ENCODE assay signal across 2 cellular contexts in the genomic region with DNA sequence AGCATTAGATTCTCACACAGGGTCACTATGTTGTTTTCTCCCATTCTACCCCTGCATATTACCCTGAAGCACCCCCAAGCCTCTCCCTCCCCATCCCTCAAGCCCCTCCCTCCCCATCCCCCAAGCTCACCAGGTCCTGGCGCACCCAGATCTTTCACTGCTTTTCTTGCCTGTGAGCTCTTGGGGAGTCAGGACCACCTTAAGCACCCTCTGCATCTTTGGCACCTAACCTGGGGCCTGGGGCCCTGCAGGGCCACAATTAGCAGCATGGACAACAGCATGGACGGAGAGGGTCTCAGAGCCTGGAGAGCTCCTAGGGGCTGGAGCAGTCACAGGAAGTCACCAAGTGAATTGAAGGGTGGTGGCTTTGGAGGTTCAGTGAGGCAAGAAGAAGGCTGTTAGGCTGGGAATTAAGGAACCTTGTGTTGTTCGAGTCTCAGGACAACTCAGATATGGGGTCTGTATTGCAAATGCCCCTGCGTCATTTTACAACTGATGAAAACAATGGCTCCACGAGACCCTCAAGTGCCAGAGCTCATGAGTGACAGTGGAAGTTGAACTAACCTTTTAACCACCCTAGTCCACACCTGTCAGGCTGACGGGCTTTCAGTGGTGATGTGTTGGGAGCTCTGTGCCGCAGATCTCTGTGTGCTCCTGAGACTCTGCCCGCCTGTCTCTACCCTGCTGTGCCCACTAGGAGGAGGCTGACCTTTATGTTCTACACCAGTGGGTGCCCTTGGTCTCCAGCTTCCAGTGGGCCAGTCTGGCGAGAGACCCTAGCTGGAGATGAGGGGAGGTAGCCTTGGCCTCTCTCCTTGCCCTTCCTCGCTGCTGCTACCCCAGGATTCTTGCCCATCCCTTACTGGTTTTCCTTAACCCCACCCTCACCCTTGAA.
TF ChIP-seq lines count a peak whose summit lies in the region.

No MANE protein-coding gene starts in this region.

TF ChIP-seq in liver, 16 proteins besides CTCF, POLR2A, EP300 and RAD21 (continued from another document):
- TF ChIP-seq, protein P1, sequence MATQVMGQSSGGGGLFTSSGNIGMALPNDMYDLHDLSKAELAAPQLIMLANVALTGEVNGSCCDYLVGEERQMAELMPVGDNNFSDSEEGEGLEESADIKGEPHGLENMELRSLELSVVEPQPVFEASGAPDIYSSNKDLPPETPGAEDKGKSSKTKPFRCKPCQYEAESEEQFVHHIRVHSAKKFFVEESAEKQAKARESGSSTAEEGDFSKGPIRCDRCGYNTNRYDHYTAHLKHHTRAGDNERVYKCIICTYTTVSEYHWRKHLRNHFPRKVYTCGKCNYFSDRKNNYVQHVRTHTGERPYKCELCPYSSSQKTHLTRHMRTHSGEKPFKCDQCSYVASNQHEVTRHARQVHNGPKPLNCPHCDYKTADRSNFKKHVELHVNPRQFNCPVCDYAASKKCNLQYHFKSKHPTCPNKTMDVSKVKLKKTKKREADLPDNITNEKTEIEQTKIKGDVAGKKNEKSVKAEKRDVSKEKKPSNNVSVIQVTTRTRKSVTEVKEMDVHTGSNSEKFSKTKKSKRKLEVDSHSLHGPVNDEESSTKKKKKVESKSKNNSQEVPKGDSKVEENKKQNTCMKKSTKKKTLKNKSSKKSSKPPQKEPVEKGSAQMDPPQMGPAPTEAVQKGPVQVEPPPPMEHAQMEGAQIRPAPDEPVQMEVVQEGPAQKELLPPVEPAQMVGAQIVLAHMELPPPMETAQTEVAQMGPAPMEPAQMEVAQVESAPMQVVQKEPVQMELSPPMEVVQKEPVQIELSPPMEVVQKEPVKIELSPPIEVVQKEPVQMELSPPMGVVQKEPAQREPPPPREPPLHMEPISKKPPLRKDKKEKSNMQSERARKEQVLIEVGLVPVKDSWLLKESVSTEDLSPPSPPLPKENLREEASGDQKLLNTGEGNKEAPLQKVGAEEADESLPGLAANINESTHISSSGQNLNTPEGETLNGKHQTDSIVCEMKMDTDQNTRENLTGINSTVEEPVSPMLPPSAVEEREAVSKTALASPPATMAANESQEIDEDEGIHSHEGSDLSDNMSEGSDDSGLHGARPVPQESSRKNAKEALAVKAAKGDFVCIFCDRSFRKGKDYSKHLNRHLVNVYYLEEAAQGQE (IDR thresholded peaks at IDR 0.05) = no peak
- TF ChIP-seq, protein P2, sequence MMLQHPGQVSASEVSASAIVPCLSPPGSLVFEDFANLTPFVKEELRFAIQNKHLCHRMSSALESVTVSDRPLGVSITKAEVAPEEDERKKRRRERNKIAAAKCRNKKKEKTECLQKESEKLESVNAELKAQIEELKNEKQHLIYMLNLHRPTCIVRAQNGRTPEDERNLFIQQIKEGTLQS (IDR thresholded peaks at IDR 0.05) = no peak
- TF ChIP-seq TAF1 (conservative IDR thresholded peaks at IDR 0.05) (no peak), NR2F2 (IDR thresholded peaks at IDR 0.05) (no peak), EGR1 (IDR thresholded peaks at IDR 0.05; ENCODE audit: low read depth in 2 of 2) (no peak), YY1 (IDR thresholded peaks at IDR 0.05) (no peak)
- TF ChIP-seq, protein P3, sequence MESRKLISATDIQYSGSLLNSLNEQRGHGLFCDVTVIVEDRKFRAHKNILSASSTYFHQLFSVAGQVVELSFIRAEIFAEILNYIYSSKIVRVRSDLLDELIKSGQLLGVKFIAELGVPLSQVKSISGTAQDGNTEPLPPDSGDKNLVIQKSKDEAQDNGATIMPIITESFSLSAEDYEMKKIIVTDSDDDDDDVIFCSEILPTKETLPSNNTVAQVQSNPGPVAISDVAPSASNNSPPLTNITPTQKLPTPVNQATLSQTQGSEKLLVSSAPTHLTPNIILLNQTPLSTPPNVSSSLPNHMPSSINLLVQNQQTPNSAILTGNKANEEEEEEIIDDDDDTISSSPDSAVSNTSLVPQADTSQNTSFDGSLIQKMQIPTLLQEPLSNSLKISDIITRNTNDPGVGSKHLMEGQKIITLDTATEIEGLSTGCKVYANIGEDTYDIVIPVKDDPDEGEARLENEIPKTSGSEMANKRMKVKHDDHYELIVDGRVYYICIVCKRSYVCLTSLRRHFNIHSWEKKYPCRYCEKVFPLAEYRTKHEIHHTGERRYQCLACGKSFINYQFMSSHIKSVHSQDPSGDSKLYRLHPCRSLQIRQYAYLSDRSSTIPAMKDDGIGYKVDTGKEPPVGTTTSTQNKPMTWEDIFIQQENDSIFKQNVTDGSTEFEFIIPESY (IDR thresholded peaks at IDR 0.05) = no peak
- TF ChIP-seq, protein P4, sequence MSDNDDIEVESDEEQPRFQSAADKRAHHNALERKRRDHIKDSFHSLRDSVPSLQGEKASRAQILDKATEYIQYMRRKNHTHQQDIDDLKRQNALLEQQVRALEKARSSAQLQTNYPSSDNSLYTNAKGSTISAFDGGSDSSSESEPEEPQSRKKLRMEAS (IDR thresholded peaks at IDR 0.05) = no peak

TF ChIP-seq in HepG2, 621 proteins besides CTCF, POLR2A, EP300 and RAD21 (continued from another document):
- TF ChIP-seq, protein P5, sequence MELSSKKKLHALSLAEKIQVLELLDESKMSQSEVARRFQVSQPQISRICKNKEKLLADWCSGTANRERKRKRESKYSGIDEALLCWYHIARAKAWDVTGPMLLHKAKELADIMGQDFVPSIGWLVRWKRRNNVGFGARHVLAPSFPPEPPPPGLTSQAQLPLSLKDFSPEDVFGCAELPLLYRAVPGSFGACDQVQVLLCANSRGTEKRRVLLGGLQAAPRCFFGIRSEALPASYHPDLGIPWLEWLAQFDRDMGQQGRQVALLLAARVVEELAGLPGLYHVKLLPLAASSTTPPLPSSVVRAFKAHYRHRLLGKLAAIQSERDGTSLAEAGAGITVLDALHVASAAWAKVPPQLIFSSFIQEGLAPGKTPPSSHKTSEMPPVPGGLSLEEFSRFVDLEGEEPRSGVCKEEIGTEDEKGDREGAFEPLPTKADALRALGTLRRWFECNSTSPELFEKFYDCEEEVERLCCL (CRISPR knock-in tag; IDR thresholded peaks at IDR 0.05; ENCODE audit: borderline replicate concordance) = no peak
- TF ChIP-seq, protein P6, sequence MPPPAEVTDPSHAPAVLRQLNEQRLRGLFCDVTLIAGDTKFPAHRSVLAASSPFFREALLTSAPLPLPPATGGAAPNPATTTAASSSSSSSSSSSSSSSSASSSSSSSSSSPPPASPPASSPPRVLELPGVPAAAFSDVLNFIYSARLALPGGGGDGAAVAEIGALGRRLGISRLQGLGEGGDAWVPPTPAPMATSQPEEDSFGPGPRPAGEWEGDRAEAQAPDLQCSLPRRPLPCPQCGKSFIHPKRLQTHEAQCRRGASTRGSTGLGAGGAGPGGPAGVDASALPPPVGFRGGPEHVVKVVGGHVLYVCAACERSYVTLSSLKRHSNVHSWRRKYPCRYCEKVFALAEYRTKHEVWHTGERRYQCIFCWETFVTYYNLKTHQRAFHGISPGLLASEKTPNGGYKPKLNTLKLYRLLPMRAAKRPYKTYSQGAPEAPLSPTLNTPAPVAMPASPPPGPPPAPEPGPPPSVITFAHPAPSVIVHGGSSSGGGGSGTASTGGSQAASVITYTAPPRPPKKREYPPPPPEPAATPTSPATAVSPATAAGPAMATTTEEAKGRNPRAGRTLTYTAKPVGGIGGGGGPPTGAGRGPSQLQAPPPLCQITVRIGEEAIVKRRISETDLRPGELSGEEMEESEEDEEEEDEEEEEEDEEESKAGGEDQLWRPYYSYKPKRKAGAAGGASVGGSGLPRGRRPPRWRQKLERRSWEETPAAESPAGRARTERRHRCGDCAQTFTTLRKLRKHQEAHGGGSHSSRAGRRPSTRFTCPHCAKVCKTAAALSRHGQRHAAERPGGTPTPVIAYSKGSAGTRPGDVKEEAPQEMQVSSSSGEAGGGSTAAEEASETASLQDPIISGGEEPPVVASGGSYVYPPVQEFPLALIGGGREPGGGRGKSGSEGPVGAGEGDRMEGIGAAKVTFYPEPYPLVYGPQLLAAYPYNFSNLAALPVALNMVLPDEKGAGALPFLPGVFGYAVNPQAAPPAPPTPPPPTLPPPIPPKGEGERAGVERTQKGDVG (CRISPR knock-in tag; IDR thresholded peaks at IDR 0.05; ENCODE audit: borderline replicate concordance) = no peak
- TF ChIP-seq ZNF775 (CRISPR knock-in tag; IDR thresholded peaks at IDR 0.05; ENCODE audit: borderline replicate concordance) = no peak
- TF ChIP-seq NAIF1 (CRISPR knock-in tag; IDR thresholded peaks at IDR 0.05; ENCODE audit: borderline replicate concordance) = no peak
- TF ChIP-seq CHD4 (IDR thresholded peaks at IDR 0.05; ENCODE audit: borderline replicate concordance, low read length) = no peak
- TF ChIP-seq, protein P7, sequence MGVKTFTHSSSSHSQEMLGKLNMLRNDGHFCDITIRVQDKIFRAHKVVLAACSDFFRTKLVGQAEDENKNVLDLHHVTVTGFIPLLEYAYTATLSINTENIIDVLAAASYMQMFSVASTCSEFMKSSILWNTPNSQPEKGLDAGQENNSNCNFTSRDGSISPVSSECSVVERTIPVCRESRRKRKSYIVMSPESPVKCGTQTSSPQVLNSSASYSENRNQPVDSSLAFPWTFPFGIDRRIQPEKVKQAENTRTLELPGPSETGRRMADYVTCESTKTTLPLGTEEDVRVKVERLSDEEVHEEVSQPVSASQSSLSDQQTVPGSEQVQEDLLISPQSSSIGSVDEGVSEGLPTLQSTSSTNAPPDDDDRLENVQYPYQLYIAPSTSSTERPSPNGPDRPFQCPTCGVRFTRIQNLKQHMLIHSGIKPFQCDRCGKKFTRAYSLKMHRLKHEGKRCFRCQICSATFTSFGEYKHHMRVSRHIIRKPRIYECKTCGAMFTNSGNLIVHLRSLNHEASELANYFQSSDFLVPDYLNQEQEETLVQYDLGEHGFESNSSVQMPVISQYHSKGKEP (CRISPR knock-in tag; IDR thresholded peaks at IDR 0.05) = no peak
- TF ChIP-seq NONO (IDR thresholded peaks at IDR 0.05) = no peak
- TF ChIP-seq NONO (CRISPR knock-in tag; conservative IDR thresholded peaks at IDR 0.05) = no peak
- no peak for TF ChIP-seq REPIN1 (CRISPR knock-in tag; IDR thresholded peaks at IDR 0.05; ENCODE audit: borderline replicate concordance, low read depth)
- no peak for TF ChIP-seq ZNF251 (CRISPR knock-in tag; IDR thresholded peaks at IDR 0.05)
- TF ChIP-seq FOXO1 (CRISPR knock-in tag; IDR thresholded peaks at IDR 0.05) = no peak
- TF ChIP-seq ZBTB20 (CRISPR knock-in tag; IDR thresholded peaks at IDR 0.05; ENCODE audit: borderline replicate concordance, low read depth) = no peak
- TF ChIP-seq MTA3 (CRISPR knock-in tag; IDR thresholded peaks at IDR 0.05) = no peak
